In the genomic region with DNA sequence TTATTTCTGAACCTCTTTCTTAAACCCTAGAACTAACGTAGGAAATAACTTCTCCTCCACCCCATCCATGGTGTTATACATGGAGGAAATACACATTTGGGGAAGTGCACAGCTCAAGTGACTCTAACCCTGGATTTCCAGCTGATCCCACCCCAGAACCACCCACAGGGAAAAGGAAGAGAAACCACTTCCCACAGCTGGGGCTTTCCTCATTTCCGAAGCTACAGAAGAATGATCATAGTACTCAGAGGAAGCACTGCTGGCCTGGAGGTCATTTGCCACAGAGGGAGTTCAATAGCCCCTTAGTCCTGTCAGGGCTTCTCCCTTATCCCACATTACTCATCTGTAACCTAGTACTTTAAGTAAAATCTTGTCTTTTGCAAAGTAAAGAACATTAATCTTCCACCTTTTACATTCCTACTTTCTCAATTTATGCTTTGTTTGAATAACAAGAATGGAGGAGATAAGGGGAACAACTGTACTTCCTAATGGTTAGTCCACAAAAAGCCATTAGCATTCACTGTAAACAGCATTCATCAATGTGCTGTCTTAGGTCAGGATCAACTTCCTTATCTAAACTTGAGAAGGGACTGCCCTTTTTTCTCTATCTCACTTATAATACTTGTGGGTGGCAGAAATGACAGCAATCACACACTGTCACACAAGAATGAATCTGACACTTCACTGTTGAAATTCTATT, we compare ENCODE assay signal across 9 cellular contexts.
DNase-seq lines count a peak whose midpoint lies in the region; ATAC-seq and TF ChIP-seq lines count a peak whose summit lies in the region.
"Had no signal": no experiment of that assay in that cellular context is flagged by ENCODE, and none has a peak within 500 bp of the region (broad histone marks: within the 10 kb centered on the region; RNA-seq: fewer than 3 reads in every experiment).

No MANE protein-coding gene starts in this region.

- no peak for DNase-seq in IMR-90
- no peak for DNase-seq in esophagus muscularis mucosa (ENCODE audit: extremely low spot score)
- DNase-seq in spleen: no peak
- no peak for DNase-seq in endothelial cell (ENCODE audit: low spot score)
- DNase-seq in HuH-7.5 (ENCODE audit: low spot score): no peak
- no peak for DNase-seq in activated T-cell treated with anti-CD3 and anti-CD28 coated beads, Interleukin-2, amount 50 U/mL, for 4 hours
- no peak for DNase-seq in LoVo (ENCODE audit: low spot score)
- DNase-seq: RPMI8226 had no signal

- no peak for TF ChIP-seq EP300 in esophagus muscularis mucosa (IDR thresholded peaks at IDR 0.05)

- H3K27me3 ChIP-seq in IMR-90 (ENCODE audit: control insufficient read depth, insufficient read depth, low read length): no peaks in the 10 kb centered on the region
- H3K27me3 ChIP-seq in esophagus muscularis mucosa: no peaks in the 10 kb centered on the region
- peaks cover 0 to 8% (median 0%) of the 10 kb centered on the region in 7 donors for H3K27me3 ChIP-seq in spleen (replicated peaks in 1 of 7)

- H3K27ac ChIP-seq in IMR-90 (ENCODE audit: insufficient read depth, low read length) (no peak overlapping the region), esophagus muscularis mucosa (replicated peaks in 1 of 4) (peak overlapping the region; percentile 67 to 78 (median 72)), spleen (peak overlapping the region in 5 of 8 donors; percentile 9 to 33 (median 13))

- no peak overlapping the region for H3K56ac ChIP-seq in IMR-90 (ENCODE audit: extremely low read depth, insufficient read depth, low read length)

- H3K9me3 ChIP-seq in IMR-90 (ENCODE audit: control insufficient read depth, insufficient read depth, low read length): no peaks in the 10 kb centered on the region
- no peaks in the 10 kb centered on the region for H3K9me3 ChIP-seq in esophagus muscularis mucosa
- H3K9me3 ChIP-seq in spleen: no peaks in the 10 kb centered on the region

- H3K36me3 ChIP-seq in IMR-90 (ENCODE audit: control insufficient read depth, insufficient read depth, low read length) (no peaks in the 10 kb centered on the region), esophagus muscularis mucosa (no peaks in the 10 kb centered on the region), spleen (no peaks in the 10 kb centered on the region)

- no peak overlapping the region for H3K4me2 ChIP-seq in IMR-90 (ENCODE audit: low read depth, low read length)

- POLR2A ChIA-PET in IMR-90 (lab: Charles Lee; ENCODE audit: unreplicated experiment): interaction anchor here (0.6 kb wide), 1 partner anchor 30 kb away, joined by 3 read pairs; no protein-coding TSS in a partner anchor

- no peaks in the 10 kb centered on the region for H3K79me1 ChIP-seq in IMR-90 (ENCODE audit: low read depth in 1 of 2, low read length in 2 of 2)

- no peaks in the 10 kb centered on the region for H4K20me1 ChIP-seq in IMR-90 (ENCODE audit: insufficient read depth, low read length)

- H2BK20ac ChIP-seq in IMR-90 (ENCODE audit: low read depth, low read length): no peak overlapping the region

- CTCF ChIA-PET in IMR-90 (lab: Yijun Ruan, JAX): interaction anchor here (1.1 kb wide), 1 partner anchor 294 kb away, joined by 4 read pairs; no protein-coding TSS in a partner anchor

- ATAC-seq in GM18868 (IDR thresholded peaks at IDR 0.05; ENCODE audit: unreplicated experiment) (peak; percentile 45), IMR-90 (ENCODE audit: low read depth) (no peak)
- ATAC-seq in activated T-cell treated with anti-CD3 and anti-CD28 coated beads, Interleukin-2, amount 50 U/mL, for 4 hours: no peak

- H3K4me3 ChIP-seq in IMR-90 (ENCODE audit: insufficient read depth, low read depth, low read length) (no peak overlapping the region), esophagus muscularis mucosa (no peak overlapping the region), spleen (no peak overlapping the region)

- H3K23ac ChIP-seq in IMR-90 (ENCODE audit: low read depth, low read length): no peak overlapping the region

- H3K9ac ChIP-seq in IMR-90 (ENCODE audit: low read depth, low read length): no peak overlapping the region

- no peaks in the 10 kb centered on the region for H3K9me1 ChIP-seq in IMR-90 (ENCODE audit: insufficient read depth, low read length)

- no peaks in the 10 kb centered on the region for H3K36me3 Mint-ChIP-seq in endothelial cell (ENCODE audit: low read depth, unreplicated experiment)
- H3K36me3 Mint-ChIP-seq in activated T-cell treated with anti-CD3 and anti-CD28 coated beads, Interleukin-2, amount 50 U/mL, for 4 hours (ENCODE audit: insufficient read depth): no peaks in the 10 kb centered on the region

- no CpG with 5 or more reads among the region's 2 CpGs for WGBS in IMR-90 (ENCODE audit: extremely low coverage in 2 of 2, insufficient read length in 1 of 2), 2 experiments
- 67% methylated on average over 2 of the region's 2 CpGs for WGBS in esophagus muscularis mucosa
- WGBS in spleen, 5 donors: 29 to 43% (median 33%) methylated on average over 2 of the region's 2 CpGs

- no peak overlapping the region for H2BK120ac ChIP-seq in IMR-90 (ENCODE audit: low read depth, low read length)

- TF ChIP-seq RAD21 in IMR-90 (IDR thresholded peaks at IDR 0.05; ENCODE audit: low read length): no peak

- no peak overlapping the region for H3K14ac ChIP-seq in IMR-90 (replicated peaks; ENCODE audit: low read depth, low read length)

- H4K8ac ChIP-seq in IMR-90 (ENCODE audit: low read depth in 2 of 2, low read length in 2 of 2): no peak overlapping the region

- intact Hi-C loops in IMR-90 (cut with micrococcal nuclease) (no loop called here), esophagus muscularis mucosa (cut with DNase I) (no loop called here), spleen (cut with DNase I; ENCODE audit: low total_unique reads) (no loop called here)

- H2AK9ac ChIP-seq in IMR-90 (replicated peaks; ENCODE audit: low read depth, low read length, poor library complexity): no peak overlapping the region

- no peak for TF ChIP-seq CTCF in IMR-90 (conservative IDR thresholded peaks at IDR 0.05; ENCODE audit: low read depth, low read length)
- TF ChIP-seq CTCF in esophagus muscularis mucosa (IDR thresholded peaks at IDR 0.05): no peak
- no peak for TF ChIP-seq CTCF in spleen (IDR thresholded peaks at IDR 0.05 in 8 of 11, conservative IDR thresholded peaks at IDR 0.05 in 3 of 11)
- no peak for TF ChIP-seq CTCF in endothelial cell (IDR thresholded peaks at IDR 0.05; ENCODE audit: unreplicated experiment)

- no peak overlapping the region for H4K5ac ChIP-seq in IMR-90 (ENCODE audit: low read depth, low read length)

- peak overlapping the region; percentile 5; the same call in 1 of the 2 replicates for H3K18ac ChIP-seq in IMR-90 (ENCODE audit: low read depth, low read length)

- H2BK5ac ChIP-seq in IMR-90 (ENCODE audit: low read depth, low read length, poor library complexity, severe bottlenecking): no peak overlapping the region

- H3K4me3 Mint-ChIP-seq in endothelial cell (ENCODE audit: unreplicated experiment): no peak overlapping the region
- H3K4me3 Mint-ChIP-seq in activated T-cell treated with anti-CD3 and anti-CD28 coated beads, Interleukin-2, amount 50 U/mL, for 4 hours: no peak overlapping the region

- no peaks in the 10 kb centered on the region for H3K27me3 Mint-ChIP-seq in endothelial cell (ENCODE audit: unreplicated experiment)
- no peaks in the 10 kb centered on the region for H3K27me3 Mint-ChIP-seq in activated T-cell treated with anti-CD3 and anti-CD28 coated beads, Interleukin-2, amount 50 U/mL, for 4 hours (ENCODE audit: low read depth)

- no peak overlapping the region for H4K91ac ChIP-seq in IMR-90 (ENCODE audit: insufficient read depth, low read depth, low read length)

- H2AFZ ChIP-seq in IMR-90 (replicated peaks; ENCODE audit: low read length, poor library complexity): no peak overlapping the region

- no peak overlapping the region for H2AK5ac ChIP-seq in IMR-90 (ENCODE audit: low read depth, low read length)

- no TSS peak for BruUV-seq in IMR-90 (replicated peaks; lab: Mats Ljungman, UMichigan)

- TF ChIP-seq POLR2A in IMR-90 (IDR thresholded peaks at IDR 0.05; ENCODE audit: low read depth, low read length) (no peak), esophagus muscularis mucosa (IDR thresholded peaks at IDR 0.05; ENCODE audit: low read depth) (no peak), spleen (IDR thresholded peaks at IDR 0.05) (no peak)

- H3K4ac ChIP-seq in IMR-90 (ENCODE audit: low read depth, low read length): 0 out of 2 replicates have a peak overlapping the region, but pooled peaks have one; percentile 24

- H3K4me1 Mint-ChIP-seq in endothelial cell (ENCODE audit: unreplicated experiment): peaks cover 10% of the 10 kb centered on the region
- H3K4me1 Mint-ChIP-seq in activated T-cell treated with anti-CD3 and anti-CD28 coated beads, Interleukin-2, amount 50 U/mL, for 4 hours (ENCODE audit: low read depth): peaks cover 39% of the 10 kb centered on the region

- H2BK15ac ChIP-seq in IMR-90 (ENCODE audit: low read depth, low read length): no peak overlapping the region

- in situ Hi-C loops in IMR-90 (cut with MboI; ENCODE audit: low sequenced_read_pairs): no loop called here

- no peak overlapping the region for H3K27ac Mint-ChIP-seq in endothelial cell (ENCODE audit: unreplicated experiment)

- dilution Hi-C loops in IMR-90 (cut with HindIII; ENCODE audit: low sequenced_read_pairs, unreplicated experiment): no loop called here

- no peaks in the 10 kb centered on the region for H3K9me3 Mint-ChIP-seq in endothelial cell (ENCODE audit: unreplicated experiment)
- no peaks in the 10 kb centered on the region for H3K9me3 Mint-ChIP-seq in activated T-cell treated with anti-CD3 and anti-CD28 coated beads, Interleukin-2, amount 50 U/mL, for 4 hours

- H3K4me1 ChIP-seq in IMR-90 (ENCODE audit: control insufficient read depth, insufficient read depth, low read length) (peaks cover 1% of the 10 kb centered on the region; the same call in 1 of the 2 replicates), esophagus muscularis mucosa (peaks cover 0 to 55% (median 42%) of the 10 kb centered on the region in 4 donors), spleen (peaks cover 11 to 49% (median 23%) of the 10 kb centered on the region in 6 donors)

TF ChIP-seq in IMR-90, 13 proteins besides CTCF, POLR2A, EP300 and RAD21:
- TF ChIP-seq RFX5 (IDR thresholded peaks at IDR 0.05; ENCODE audit: low read depth, low read length) (no peak), FOS (IDR thresholded peaks at IDR 0.05; ENCODE audit: low read depth, low read length) (no peak), MAFK (IDR thresholded peaks at IDR 0.05; ENCODE audit: low read depth, low read length) (no peak), NFE2L2 (IDR thresholded peaks at IDR 0.05; ENCODE audit: low read depth, low read length) (no peak), MAZ (IDR thresholded peaks at IDR 0.05; ENCODE audit: borderline replicate concordance, low read depth, low read length) (no peak), CEBPB (IDR thresholded peaks at IDR 0.05; ENCODE audit: low read depth, low read length) (no peak), MXI1 (IDR thresholded peaks at IDR 0.05; ENCODE audit: borderline replicate concordance, low read depth, low read length) (no peak), RCOR1 (IDR thresholded peaks at IDR 0.05; ENCODE audit: insufficient replicate concordance, low read length) (no peak), CHD1 (IDR thresholded peaks at IDR 0.05; ENCODE audit: low read depth, low read length) (no peak)
